ENCODE assay signal across 10 cellular contexts in the genomic region with DNA sequence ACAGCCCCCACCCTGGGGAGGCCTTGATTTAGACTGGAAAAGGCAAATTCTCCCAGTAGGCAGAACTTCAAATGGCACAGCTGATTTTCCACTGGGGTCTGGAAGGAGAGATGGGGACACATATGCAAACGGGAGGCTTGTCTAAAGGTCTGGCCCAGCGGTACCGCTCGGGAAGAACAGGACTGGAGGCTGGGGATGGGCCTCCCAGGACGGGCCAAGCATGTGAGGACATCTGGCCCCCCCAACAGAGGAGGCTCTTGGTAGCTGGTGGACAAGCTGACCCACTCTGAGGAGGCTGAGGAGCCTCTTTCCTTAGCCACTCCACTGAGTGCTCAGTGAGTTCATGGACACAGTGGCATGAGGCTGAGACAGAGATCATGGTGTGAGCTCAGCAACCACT.
"Had no signal": no experiment of that assay in that cellular context is flagged by ENCODE, and none has a peak within 500 bp of the region (broad histone marks: within the 10 kb centered on the region; RNA-seq: fewer than 3 reads in every experiment).

No MANE protein-coding gene starts in this region.

- H3K4me1 ChIP-seq: HAP-1 had no signal

- H3K9me3 ChIP-seq: HAP-1 had no signal

- H3K36me3 ChIP-seq: HAP-1 had no signal

- H3K4me2 ChIP-seq: KMS-11 had no signal

- H3K9ac ChIP-seq: GM23248, KMS-11 had no signal

- H3K27ac Mint-ChIP-seq: HFFc6 had no signal

- H3K4me3 ChIP-seq: GM23248, HAP-1 had no signal

- ATAC-seq: HCT116 had no signal

- H3K27ac ChIP-seq: GM23248, KMS-11 had no signal

- FAIRE-seq: HTR-8/SVneo had no signal

- H3K4me3 Mint-ChIP-seq: HFFc6 had no signal

- DNase-seq: GM23248, GOT3, HFFc6, IMR-90, Karpas-422, KBM-7 had no signal

- H2AFZ ChIP-seq: GM23248 had no signal
